ENCODE assay signal across 23 cellular contexts in genomic region chr16:86122681-86123342, GRCh38.
DNase-seq lines count a peak whose midpoint lies in the region; ATAC-seq, FAIRE-seq and TF ChIP-seq lines count a peak whose summit lies in the region.
"Had no signal": no experiment of that assay in that cellular context is flagged by ENCODE, and none has a peak within 500 bp of the region (broad histone marks: within the 10 kb centered on the region; RNA-seq: fewer than 3 reads in every experiment).

No MANE protein-coding gene starts in this region.

- TF ChIP-seq POLR2A in sigmoid colon (IDR thresholded peaks at IDR 0.05) (no peak), GM12892 (IDR thresholded peaks at IDR 0.05; ENCODE audit: low read depth, low read length) (no peak)

- H3K27ac ChIP-seq in GM23338 (ENCODE audit: low read depth) (no peak overlapping the region), kidney (ENCODE audit: low read depth in 2 of 2, low read length in 2 of 2) (no peak overlapping the region), sigmoid colon (no peak overlapping the region)
- H3K27ac ChIP-seq: A549, KMS-11, SJCRH30 had no signal

- H3K4me3 Mint-ChIP-seq in GM23338 (no peak overlapping the region), WTC11 (no peak overlapping the region)
- H3K4me3 Mint-ChIP-seq: B cell, CD14-positive monocyte had no signal

- DNase-seq in GM23338 (ENCODE audit: low spot score) (peak; percentile 53), WTC11 (ENCODE audit: low spot score) (peak; percentile 43), kidney (peak; percentile 70), sigmoid colon (peak; percentile 58), GM12892 (ENCODE audit: insufficient read length) (no peak), NCI-H748 (lab: John Stamatoyannopoulos, UW; ENCODE audit: unreplicated experiment) (no peak)
- DNase-seq: DMS53; GF-D8; HCEC 1CT; IMR-90; NCI-H1092 treated with DMSO at 0.1 percent for 48 hours; NCI-H1436 treated with DMSO at 0.1 percent for 48 hours; NCI-H1930; NCI-H510A; NCI-H774; NK-92 treated with Interleukin-12 subunit alpha and Interleukin-12 subunit beta, amount 100 ng/mL, for 24 hours; SJCRH30 had no signal

- H3K9me3 Mint-ChIP-seq in GM23338 (no peaks in the 10 kb centered on the region; the same call in 2 of the 3 replicates), WTC11 (no peaks in the 10 kb centered on the region)

- no peak overlapping the region for H3K9ac ChIP-seq in kidney (ENCODE audit: low read length in 2 of 2)
- H3K9ac ChIP-seq: KMS-11 had no signal

- H3K27ac Mint-ChIP-seq in GM23338, result no peak overlapping the region
- no peak overlapping the region for H3K27ac Mint-ChIP-seq in WTC11
- H3K27ac Mint-ChIP-seq: B cell, CD14-positive monocyte had no signal

- CTCF ChIA-PET in WTC11 (lab: Charles Lee), result interaction anchor here (1.1 to 1.5 kb wide), 4 partner anchors 11 to 130 kb away, joined by 3 to 5 read pairs (median 4); no protein-coding TSS in a partner anchor

- POLR2A ChIA-PET in WTC11 (lab: Charles Lee), result no interaction called here

- no peaks in the 10 kb centered on the region for H3K79me2 ChIP-seq in GM23338 (replicated peaks; ENCODE audit: insufficient read depth)

- no peak for TF ChIP-seq EP300 in sigmoid colon (IDR thresholded peaks at IDR 0.05)

- H3K4me1 ChIP-seq in GM23338 (ENCODE audit: insufficient read depth), result no peaks in the 10 kb centered on the region
- H3K4me1 ChIP-seq in kidney (ENCODE audit: control insufficient read depth in 1 of 2, insufficient read depth in 1 of 2, low read depth in 1 of 2, low read length in 2 of 2), result peaks cover 3 to 12% of the 10 kb centered on the region in 2 donors
- H3K4me1 ChIP-seq in sigmoid colon, result peaks cover 0 to 14% (median 4%) of the 10 kb centered on the region in 4 donors
- H3K4me1 ChIP-seq: A549, SJCRH30 had no signal

- no peaks in the 10 kb centered on the region for H3K9me3 ChIP-seq in kidney (ENCODE audit: control insufficient read depth in 1 of 2, low read length in 2 of 2)
- H3K9me3 ChIP-seq in sigmoid colon, result no peaks in the 10 kb centered on the region
- H3K9me3 ChIP-seq: A549, SJCRH30 had no signal

- no peaks in the 10 kb centered on the region for H3K36me3 Mint-ChIP-seq in GM23338 (ENCODE audit: low read depth)
- no peaks in the 10 kb centered on the region for H3K36me3 Mint-ChIP-seq in WTC11
- H3K36me3 Mint-ChIP-seq: CD14-positive monocyte had no signal

- peaks cover 6% of the 10 kb centered on the region for H3K27me3 Mint-ChIP-seq in GM23338 (ENCODE audit: insufficient read depth, low read depth, poor library complexity)
- no peaks in the 10 kb centered on the region; the same call in 1 of the 2 replicates for H3K27me3 Mint-ChIP-seq in WTC11 (ENCODE audit: low read depth)

- H4K20me1 ChIP-seq in GM23338 (replicated peaks; ENCODE audit: insufficient read depth), result no peaks in the 10 kb centered on the region

- intact Hi-C loops in kidney (cut with DNase I) (no loop called here), sigmoid colon (cut with DNase I) (no loop called here)

- no peak for FAIRE-seq in kidney (lab: Jason Lieb, UNC)
- FAIRE-seq in GM12892 (lab: Jason Lieb, UNC), result no peak
- FAIRE-seq: A549 had no signal

- H2AFZ ChIP-seq in GM23338, result peak overlapping the region; percentile 78; the same call in 1 of the 2 replicates

- TF ChIP-seq CTCF in GM23338 (conservative IDR thresholded peaks at IDR 0.05; ENCODE audit: low read depth in 2 of 2) (no peak), WTC11 (IDR thresholded peaks at IDR 0.05) (no peak), kidney (IDR thresholded peaks at IDR 0.05; ENCODE audit: borderline replicate concordance, extremely low read depth, insufficient read depth) (no peak), sigmoid colon (IDR thresholded peaks at IDR 0.05) (no peak)

- no peaks in the 10 kb centered on the region for H3K27me3 ChIP-seq in GM23338 (ENCODE audit: insufficient read depth)
- H3K27me3 ChIP-seq in sigmoid colon, result no peaks in the 10 kb centered on the region
- H3K27me3 ChIP-seq: SJCRH30 had no signal

- H3K4me3 ChIP-seq in GM23338, result no peak overlapping the region
- H3K4me3 ChIP-seq in kidney (ENCODE audit: low read length in 2 of 2), result no peak overlapping the region
- no peak overlapping the region for H3K4me3 ChIP-seq in sigmoid colon
- H3K4me3 ChIP-seq: A549, SJCRH30 had no signal

- H3K36me3 ChIP-seq in GM23338 (ENCODE audit: insufficient read depth) (no peaks in the 10 kb centered on the region), kidney (ENCODE audit: control insufficient read depth in 1 of 2, insufficient read depth in 2 of 2, low read length in 2 of 2) (no peaks in the 10 kb centered on the region), sigmoid colon (no peaks in the 10 kb centered on the region)
- H3K36me3 ChIP-seq: SJCRH30 had no signal

- no peaks in the 10 kb centered on the region for H3F3A ChIP-seq in GM23338 (replicated peaks; ENCODE audit: low read depth)

- 28 to 59% methylated on average over 15 of the region's 15 CpGs for WGBS in sigmoid colon, 2 donors

- 0 out of 2 replicates have a peak overlapping the region, but pooled peaks have one; percentile 14 for H3K4me2 ChIP-seq in GM23338
- H3K4me2 ChIP-seq: A549, KMS-11 had no signal

- H3K4me1 Mint-ChIP-seq in GM23338, result peaks cover 3% of the 10 kb centered on the region; the same call in 2 of the 3 replicates
- H3K4me1 Mint-ChIP-seq in WTC11, result peaks cover 8% of the 10 kb centered on the region
- H3K4me1 Mint-ChIP-seq: B cell, CD14-positive monocyte had no signal

- peak; percentile 88 for ATAC-seq in GM23338
- peak; percentile 84 for ATAC-seq in WTC11
- ATAC-seq in GM18502 (IDR thresholded peaks at IDR 0.05; ENCODE audit: poor library complexity, unreplicated experiment), result no peak
- ATAC-seq: Panc1 had no signal

- H3K9me2 ChIP-seq in GM23338 (ENCODE audit: insufficient read depth), result no peaks in the 10 kb centered on the region

TF ChIP-seq in GM23338, 12 proteins besides CTCF, POLR2A, EP300 and RAD21 (continues in another document):
- TF ChIP-seq, protein P1, sequence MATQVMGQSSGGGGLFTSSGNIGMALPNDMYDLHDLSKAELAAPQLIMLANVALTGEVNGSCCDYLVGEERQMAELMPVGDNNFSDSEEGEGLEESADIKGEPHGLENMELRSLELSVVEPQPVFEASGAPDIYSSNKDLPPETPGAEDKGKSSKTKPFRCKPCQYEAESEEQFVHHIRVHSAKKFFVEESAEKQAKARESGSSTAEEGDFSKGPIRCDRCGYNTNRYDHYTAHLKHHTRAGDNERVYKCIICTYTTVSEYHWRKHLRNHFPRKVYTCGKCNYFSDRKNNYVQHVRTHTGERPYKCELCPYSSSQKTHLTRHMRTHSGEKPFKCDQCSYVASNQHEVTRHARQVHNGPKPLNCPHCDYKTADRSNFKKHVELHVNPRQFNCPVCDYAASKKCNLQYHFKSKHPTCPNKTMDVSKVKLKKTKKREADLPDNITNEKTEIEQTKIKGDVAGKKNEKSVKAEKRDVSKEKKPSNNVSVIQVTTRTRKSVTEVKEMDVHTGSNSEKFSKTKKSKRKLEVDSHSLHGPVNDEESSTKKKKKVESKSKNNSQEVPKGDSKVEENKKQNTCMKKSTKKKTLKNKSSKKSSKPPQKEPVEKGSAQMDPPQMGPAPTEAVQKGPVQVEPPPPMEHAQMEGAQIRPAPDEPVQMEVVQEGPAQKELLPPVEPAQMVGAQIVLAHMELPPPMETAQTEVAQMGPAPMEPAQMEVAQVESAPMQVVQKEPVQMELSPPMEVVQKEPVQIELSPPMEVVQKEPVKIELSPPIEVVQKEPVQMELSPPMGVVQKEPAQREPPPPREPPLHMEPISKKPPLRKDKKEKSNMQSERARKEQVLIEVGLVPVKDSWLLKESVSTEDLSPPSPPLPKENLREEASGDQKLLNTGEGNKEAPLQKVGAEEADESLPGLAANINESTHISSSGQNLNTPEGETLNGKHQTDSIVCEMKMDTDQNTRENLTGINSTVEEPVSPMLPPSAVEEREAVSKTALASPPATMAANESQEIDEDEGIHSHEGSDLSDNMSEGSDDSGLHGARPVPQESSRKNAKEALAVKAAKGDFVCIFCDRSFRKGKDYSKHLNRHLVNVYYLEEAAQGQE (IDR thresholded peaks at IDR 0.05; ENCODE audit: unreplicated experiment), result no peak
- TF ChIP-seq POLR2AphosphoS5 (IDR thresholded peaks at IDR 0.05; ENCODE audit: low read depth) (no peak), EZH2phosphoT487 (IDR thresholded peaks at IDR 0.05; ENCODE audit: unreplicated experiment) (no peak)

TF ChIP-seq in WTC11, 78 proteins besides CTCF, POLR2A, EP300 and RAD21 (continues in another document):
- TF ChIP-seq ZNF671 (CRISPR knock-in tag; IDR thresholded peaks at IDR 0.05), result no peak
- TF ChIP-seq, protein P2, sequence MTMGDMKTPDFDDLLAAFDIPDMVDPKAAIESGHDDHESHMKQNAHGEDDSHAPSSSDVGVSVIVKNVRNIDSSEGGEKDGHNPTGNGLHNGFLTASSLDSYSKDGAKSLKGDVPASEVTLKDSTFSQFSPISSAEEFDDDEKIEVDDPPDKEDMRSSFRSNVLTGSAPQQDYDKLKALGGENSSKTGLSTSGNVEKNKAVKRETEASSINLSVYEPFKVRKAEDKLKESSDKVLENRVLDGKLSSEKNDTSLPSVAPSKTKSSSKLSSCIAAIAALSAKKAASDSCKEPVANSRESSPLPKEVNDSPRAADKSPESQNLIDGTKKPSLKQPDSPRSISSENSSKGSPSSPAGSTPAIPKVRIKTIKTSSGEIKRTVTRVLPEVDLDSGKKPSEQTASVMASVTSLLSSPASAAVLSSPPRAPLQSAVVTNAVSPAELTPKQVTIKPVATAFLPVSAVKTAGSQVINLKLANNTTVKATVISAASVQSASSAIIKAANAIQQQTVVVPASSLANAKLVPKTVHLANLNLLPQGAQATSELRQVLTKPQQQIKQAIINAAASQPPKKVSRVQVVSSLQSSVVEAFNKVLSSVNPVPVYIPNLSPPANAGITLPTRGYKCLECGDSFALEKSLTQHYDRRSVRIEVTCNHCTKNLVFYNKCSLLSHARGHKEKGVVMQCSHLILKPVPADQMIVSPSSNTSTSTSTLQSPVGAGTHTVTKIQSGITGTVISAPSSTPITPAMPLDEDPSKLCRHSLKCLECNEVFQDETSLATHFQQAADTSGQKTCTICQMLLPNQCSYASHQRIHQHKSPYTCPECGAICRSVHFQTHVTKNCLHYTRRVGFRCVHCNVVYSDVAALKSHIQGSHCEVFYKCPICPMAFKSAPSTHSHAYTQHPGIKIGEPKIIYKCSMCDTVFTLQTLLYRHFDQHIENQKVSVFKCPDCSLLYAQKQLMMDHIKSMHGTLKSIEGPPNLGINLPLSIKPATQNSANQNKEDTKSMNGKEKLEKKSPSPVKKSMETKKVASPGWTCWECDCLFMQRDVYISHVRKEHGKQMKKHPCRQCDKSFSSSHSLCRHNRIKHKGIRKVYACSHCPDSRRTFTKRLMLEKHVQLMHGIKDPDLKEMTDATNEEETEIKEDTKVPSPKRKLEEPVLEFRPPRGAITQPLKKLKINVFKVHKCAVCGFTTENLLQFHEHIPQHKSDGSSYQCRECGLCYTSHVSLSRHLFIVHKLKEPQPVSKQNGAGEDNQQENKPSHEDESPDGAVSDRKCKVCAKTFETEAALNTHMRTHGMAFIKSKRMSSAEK (CRISPR knock-in tag; IDR thresholded peaks at IDR 0.05; ENCODE audit: borderline replicate concordance), result no peak
- TF ChIP-seq RELA (CRISPR knock-in tag; IDR thresholded peaks at IDR 0.05; ENCODE audit: borderline replicate concordance), result no peak

Comparison
In these comparisons a context has a peak if more than half of its experiments do, and no peak if none do; other contexts are left out.
1. DNase-seq: peak in GM23338 (single experiment), WTC11 (single experiment), kidney (single experiment) and sigmoid colon (single experiment); none in GM12892 (single experiment) and NCI-H748 (single experiment).